9 cellular contexts compared by ENCODE assay signal in genomic region chr17:27577124-27577761, GRCh38. TPM values are rescaled to one million over a fixed set of nuclear protein-coding genes. Genes with fewer than 3 reads are reported as not detected.
DNase-seq lines count a peak whose midpoint lies in the region; ATAC-seq and TF ChIP-seq lines count a peak whose summit lies in the region.
"Had no signal": no experiment of that assay in that cellular context is flagged by ENCODE, and none has a peak within 500 bp of the region (broad histone marks: within the 10 kb centered on the region; RNA-seq: fewer than 3 reads in every experiment).

No MANE protein-coding gene starts in this region.

- peak overlapping the region; percentile 66 for H4K8ac ChIP-seq in mesenchymal stem cell (ENCODE audit: low read length)

- no peaks in the 10 kb centered on the region for H3K27me3 ChIP-seq in mesenchymal stem cell (ENCODE audit: control insufficient read depth in 1 of 2, insufficient read depth in 1 of 2, low read length in 2 of 2)
- H3K27me3 ChIP-seq in uterus = no peaks in the 10 kb centered on the region
- H3K27me3 ChIP-seq: neutrophil had no signal

- H3K4ac ChIP-seq in mesenchymal stem cell (ENCODE audit: low read depth in 1 of 2, low read length in 2 of 2) = peak overlapping the region; percentile 26 to 93

- DNase-seq in activated T-cell treated with anti-CD3 and anti-CD28 coated beads, Interleukin-2, amount 50 U/mL, for 72 hours = peak in 1 of 2 donors; percentile 34
- DNase-seq in activated T-cell treated with anti-CD3 and anti-CD28 coated beads, Interleukin-2, amount 50 U/mL, for 4 hours = no peak
- DNase-seq in cerebellar cortex (ENCODE audit: low spot score) = peak; percentile 3
- peak; percentile 74 for DNase-seq in mesenchymal stem cell
- DNase-seq in uterus = no peak
- DNase-seq in amniotic stem cell (lab: John Stamatoyannopoulos, UW) = no peak
- no peak for DNase-seq in SW480 (ENCODE audit: low spot score)
- DNase-seq in NCI-H2107 treated with DMSO at 0.1 percent for 48 hours (lab: John Stamatoyannopoulos, UW; ENCODE audit: unreplicated experiment) = no peak

- peak overlapping the region in 1 of 2 experiments; percentile 88 for H3K14ac ChIP-seq in mesenchymal stem cell (ENCODE audit: low read length in 2 of 2)

- H3K4me1 ChIP-seq in mesenchymal stem cell (ENCODE audit: control insufficient read depth, insufficient read depth, low read depth, low read length) (peaks cover 29% of the 10 kb centered on the region), uterus (peaks cover 0 to 10% of the 10 kb centered on the region in 2 donors)

- peak overlapping the region; percentile 75 for H2BK120ac ChIP-seq in mesenchymal stem cell (ENCODE audit: low read depth, low read length)

- H3K9me3 ChIP-seq in mesenchymal stem cell (ENCODE audit: control insufficient read depth, low read length) (no peaks in the 10 kb centered on the region), uterus (no peaks in the 10 kb centered on the region)
- H3K9me3 ChIP-seq: neutrophil had no signal

- peaks cover 93% of the 10 kb centered on the region for H3K4me1 Mint-ChIP-seq in activated T-cell treated with anti-CD3 and anti-CD28 coated beads, Interleukin-2, amount 50 U/mL, for 72 hours (ENCODE audit: low read depth)
- peaks cover 44% of the 10 kb centered on the region for H3K4me1 Mint-ChIP-seq in activated T-cell treated with anti-CD3 and anti-CD28 coated beads, Interleukin-2, amount 50 U/mL, for 4 hours (ENCODE audit: low read depth)

- peak overlapping the region; percentile 74 for H3K27ac Mint-ChIP-seq in activated T-cell treated with anti-CD3 and anti-CD28 coated beads, Interleukin-2, amount 50 U/mL, for 72 hours

- TF ChIP-seq CTCF in uterus (IDR thresholded peaks at IDR 0.05) = no peak

- no peaks in the 10 kb centered on the region for H3K27me3 Mint-ChIP-seq in activated T-cell treated with anti-CD3 and anti-CD28 coated beads, Interleukin-2, amount 50 U/mL, for 72 hours (ENCODE audit: low read depth)
- H3K27me3 Mint-ChIP-seq in activated T-cell treated with anti-CD3 and anti-CD28 coated beads, Interleukin-2, amount 50 U/mL, for 4 hours (ENCODE audit: low read depth) = no peaks in the 10 kb centered on the region

- TF ChIP-seq POLR2A in uterus (IDR thresholded peaks at IDR 0.05) = no peak

- ATAC-seq in activated T-cell treated with anti-CD3 and anti-CD28 coated beads, Interleukin-2, amount 50 U/mL, for 72 hours (replicated peaks in 1 of 2) = peak in 1 of 2 donors; percentile 6
- ATAC-seq in activated T-cell treated with anti-CD3 and anti-CD28 coated beads, Interleukin-2, amount 50 U/mL, for 4 hours = no peak

- intact Hi-C loops in uterus (cut with DNase I; ENCODE audit: low total_unique reads) = no loop called here

- H3K27ac ChIP-seq in mesenchymal stem cell (ENCODE audit: low read length, poor library complexity, severe bottlenecking) (peak overlapping the region; percentile 24), uterus (peak overlapping the region; percentile 35 to 68)
- H3K27ac ChIP-seq: neutrophil had no signal

- no peak overlapping the region for H3K4me3 ChIP-seq in mesenchymal stem cell (ENCODE audit: insufficient read depth in 1 of 2, low read depth in 1 of 2, low read length in 2 of 2)
- no peak overlapping the region for H3K4me3 ChIP-seq in uterus

- H3K18ac ChIP-seq in mesenchymal stem cell (ENCODE audit: low read depth in 1 of 2, low read length in 2 of 2) = peak overlapping the region; percentile 47 to 99

- H2AK5ac ChIP-seq in mesenchymal stem cell (ENCODE audit: low read length, severe bottlenecking) = peak overlapping the region; percentile 91

- H3K4me2 ChIP-seq in mesenchymal stem cell (ENCODE audit: low read length, poor library complexity, severe bottlenecking) = no peak overlapping the region

- WGBS in mesenchymal stem cell = 56% methylated on average over 19 of the region's 20 CpGs

- H2BK5ac ChIP-seq in mesenchymal stem cell (ENCODE audit: low read depth, low read length, poor library complexity, severe bottlenecking) = peak overlapping the region; percentile 50

- peaks cover 9 to 24% of the 10 kb centered on the region in 2 donors for H3K36me3 Mint-ChIP-seq in activated T-cell treated with anti-CD3 and anti-CD28 coated beads, Interleukin-2, amount 50 U/mL, for 72 hours (ENCODE audit: insufficient read depth in 2 of 2)
- no peaks in the 10 kb centered on the region for H3K36me3 Mint-ChIP-seq in activated T-cell treated with anti-CD3 and anti-CD28 coated beads, Interleukin-2, amount 50 U/mL, for 4 hours (ENCODE audit: insufficient read depth)

- H2BK15ac ChIP-seq in mesenchymal stem cell (ENCODE audit: low read depth, poor library complexity, severe bottlenecking) = peak overlapping the region; percentile 18

- peak overlapping the region; percentile 93 for H4K91ac ChIP-seq in mesenchymal stem cell (ENCODE audit: low read length)

- H3K4me3 Mint-ChIP-seq in activated T-cell treated with anti-CD3 and anti-CD28 coated beads, Interleukin-2, amount 50 U/mL, for 72 hours = peak overlapping the region; percentile 31 to 37
- H3K4me3 Mint-ChIP-seq in activated T-cell treated with anti-CD3 and anti-CD28 coated beads, Interleukin-2, amount 50 U/mL, for 4 hours = no peak overlapping the region

- H3K9me3 Mint-ChIP-seq in activated T-cell treated with anti-CD3 and anti-CD28 coated beads, Interleukin-2, amount 50 U/mL, for 72 hours = no peaks in the 10 kb centered on the region
- no peaks in the 10 kb centered on the region for H3K9me3 Mint-ChIP-seq in activated T-cell treated with anti-CD3 and anti-CD28 coated beads, Interleukin-2, amount 50 U/mL, for 4 hours

- H2AFZ ChIP-seq in mesenchymal stem cell (ENCODE audit: low read depth, low read length) = no peak overlapping the region

- peak overlapping the region in 1 of 2 experiments; percentile 46 for H3K23ac ChIP-seq in mesenchymal stem cell (ENCODE audit: low read length in 2 of 2)

- no peaks in the 10 kb centered on the region for H3K36me3 ChIP-seq in mesenchymal stem cell (ENCODE audit: control insufficient read depth in 1 of 2, insufficient read depth in 2 of 2, low read depth in 1 of 2, low read length in 2 of 2)
- H3K36me3 ChIP-seq in uterus = no peaks in the 10 kb centered on the region
- H3K36me3 ChIP-seq: neutrophil had no signal

- H2BK12ac ChIP-seq in mesenchymal stem cell (ENCODE audit: low read length in 2 of 2) = peak overlapping the region; percentile 7 to 97

- H3K9ac ChIP-seq in mesenchymal stem cell (ENCODE audit: low read length) = peak overlapping the region; percentile 46

- peaks cover 23% of the 10 kb centered on the region for H3K79me1 ChIP-seq in mesenchymal stem cell (replicated peaks; ENCODE audit: low read length, poor library complexity, severe bottlenecking)

RNA-seq across cellular contexts. Expression of gene LGALS9, which starts 53.7 kb away (rescaled TPM):
- total RNA-seq in activated T-cell treated with anti-CD3 and anti-CD28 coated beads, Interleukin-2, amount 50 U/mL, for 72 hours = 10 to 100 TPM; 44.8 to 46.3 TPM
- 10 to 100 TPM; 13.4 to 21.8 (median 16.4) TPM for total RNA-seq in activated T-cell treated with anti-CD3 and anti-CD28 coated beads, Interleukin-2, amount 50 U/mL, for 4 hours
- 1.2 TPM for polyA plus RNA-seq in mesenchymal stem cell (2013, experiment 1 of 2)
- 1.2 TPM for polyA plus RNA-seq in mesenchymal stem cell (2013, experiment 2 of 2)
- 10 to 100 TPM in 3 of 4 donors, not detected in 1; 14.4 to 31.8 (median 15.2) TPM for total RNA-seq in uterus

Comparison
In these comparisons a context has a peak if more than half of its experiments do, and no peak if none do; other contexts are left out.
1. DNase-seq: peak in cerebellar cortex (single experiment) and mesenchymal stem cell (single experiment); none in activated T-cell treated with anti-CD3 and anti-CD28 coated beads, Interleukin-2, amount 50 U/mL, for 4 hours (single experiment), uterus (0 of 2), amniotic stem cell (single experiment), SW480 (single experiment) and NCI-H2107 treated with DMSO at 0.1 percent for 48 hours (single experiment).